11 cellular contexts compared by ENCODE assay signal in genomic region chr12:131092911-131093901, GRCh38.
DNase-seq lines count a peak whose midpoint lies in the region; ATAC-seq and TF ChIP-seq lines count a peak whose summit lies in the region.
"Had no signal": no experiment of that assay in that cellular context is flagged by ENCODE, and none has a peak within 500 bp of the region (broad histone marks: within the 10 kb centered on the region; RNA-seq: fewer than 3 reads in every experiment).

No MANE protein-coding gene starts in this region.

- no peaks in the 10 kb centered on the region for H3K27me3 Mint-ChIP-seq in activated CD4-positive, alpha-beta T cell treated with anti-CD3 and anti-CD28 coated beads, Interleukin-2, amount 10 ng/mL, durations not matched to agents 24 days and 14 days

- H3K36me3 Mint-ChIP-seq in activated CD4-positive, alpha-beta T cell treated with anti-CD3 and anti-CD28 coated beads, Interleukin-2, amount 10 ng/mL, durations not matched to agents 24 days and 14 days (ENCODE audit: low read depth), result no peaks in the 10 kb centered on the region

- peaks cover 12% of the 10 kb centered on the region for H3K4me1 Mint-ChIP-seq in activated CD4-positive, alpha-beta T cell treated with anti-CD3 and anti-CD28 coated beads, Interleukin-2, amount 10 ng/mL, durations not matched to agents 24 days and 14 days

- H3K9me2 ChIP-seq in Karpas-422 (replicated peaks; ENCODE audit: insufficient read depth, low read length), result no peaks in the 10 kb centered on the region

- H3F3A ChIP-seq in smooth muscle cell (ENCODE audit: low read depth), result no peaks in the 10 kb centered on the region

- H3K4me1 ChIP-seq in smooth muscle cell (ENCODE audit: low read depth) (no peaks in the 10 kb centered on the region), Karpas-422 (ENCODE audit: low read length) (no peaks in the 10 kb centered on the region)
- H3K4me1 ChIP-seq: SJCRH30 had no signal

- H2AFZ ChIP-seq in smooth muscle cell (ENCODE audit: low read depth) (no peak overlapping the region), Karpas-422 (ENCODE audit: low read length) (no peak overlapping the region)

- H3K9me3 ChIP-seq in smooth muscle cell (replicated peaks; ENCODE audit: low read depth), result no peaks in the 10 kb centered on the region
- H3K9me3 ChIP-seq in Karpas-422 (ENCODE audit: low read length), result no peaks in the 10 kb centered on the region
- H3K9me3 ChIP-seq: A549, SJCRH30 had no signal

- H3K9ac ChIP-seq in smooth muscle cell (ENCODE audit: low read depth) (no peak overlapping the region), Karpas-422 (ENCODE audit: low read length) (no peak overlapping the region)

- no peak overlapping the region for H3K27ac ChIP-seq in smooth muscle cell (ENCODE audit: low read depth)
- no peak overlapping the region for H3K27ac ChIP-seq in Karpas-422 (ENCODE audit: low read length)
- H3K27ac ChIP-seq: A549, epithelial cell of prostate, SJCRH30 had no signal

- H4K20me1 ChIP-seq in smooth muscle cell (ENCODE audit: low read depth), result no peaks in the 10 kb centered on the region
- H4K20me1 ChIP-seq in Karpas-422 (ENCODE audit: insufficient read depth, low read depth, low read length), result no peaks in the 10 kb centered on the region

- intact Hi-C loops in activated CD4-positive, alpha-beta T cell treated with anti-CD3 and anti-CD28 coated beads, Interleukin-2, amount 10 ng/mL, durations not matched to agents 24 days and 14 days (cut with micrococcal nuclease), result loop anchor here (5.0 to 10.0 kb wide), 2 partner anchors 119 to 268 kb away; no protein-coding TSS in a partner anchor
- intact Hi-C loops in left ventricle myocardium superior (cut with micrococcal nuclease), result no loop called here

- H3K4me3 ChIP-seq in smooth muscle cell (no peak overlapping the region), Karpas-422 (ENCODE audit: low read length) (no peak overlapping the region)
- H3K4me3 ChIP-seq: A549, SJCRH30 had no signal

- TF ChIP-seq CTCF in smooth muscle cell (IDR thresholded peaks at IDR 0.05; ENCODE audit: borderline replicate concordance, insufficient read depth, poor library complexity, severe bottlenecking), result no peak

- DNase-seq in activated CD4-positive, alpha-beta T cell treated with anti-CD3 and anti-CD28 coated beads, Interleukin-2, amount 10 ng/mL, durations not matched to agents 24 days and 14 days, result peak; percentile 65
- no peak for DNase-seq in activated CD4-positive, alpha-beta T cell treated with anti-CD3 and anti-CD28 coated beads, Interleukin-2, amount 50 U/mL, for 4 hours
- peak; percentile 74 to 81 for DNase-seq in NOMO-1 (lab: John Stamatoyannopoulos, UW; ENCODE audit: unreplicated experiment in 2 of 2)
- peak; percentile 28 for DNase-seq in left ventricle myocardium superior
- no peak for DNase-seq in smooth muscle cell (lab: John Stamatoyannopoulos, UW; ENCODE audit: unreplicated experiment)
- DNase-seq in LoVo (ENCODE audit: low spot score), result no peak
- no peak for DNase-seq in Karpas-422

- H3K36me3 ChIP-seq in smooth muscle cell (ENCODE audit: low read depth), result no peaks in the 10 kb centered on the region
- H3K36me3 ChIP-seq in Karpas-422 (ENCODE audit: insufficient read depth, low read length), result no peaks in the 10 kb centered on the region
- H3K36me3 ChIP-seq: SJCRH30 had no signal

- ATAC-seq in HG02588 (IDR thresholded peaks at IDR 0.05; ENCODE audit: unreplicated experiment), result peak; percentile 69
- ATAC-seq in left ventricle myocardium superior, result no peak

- H3K4me2 ChIP-seq in smooth muscle cell (no peak overlapping the region), Karpas-422 (ENCODE audit: low read depth, low read length, poor library complexity, severe bottlenecking) (no peak overlapping the region)
- H3K4me2 ChIP-seq: A549 had no signal

- H3K4me3 Mint-ChIP-seq in activated CD4-positive, alpha-beta T cell treated with anti-CD3 and anti-CD28 coated beads, Interleukin-2, amount 10 ng/mL, durations not matched to agents 24 days and 14 days, result peak overlapping the region; percentile 26

- H3K79me2 ChIP-seq in smooth muscle cell (ENCODE audit: low read depth), result no peaks in the 10 kb centered on the region
- no peaks in the 10 kb centered on the region for H3K79me2 ChIP-seq in Karpas-422 (ENCODE audit: low read length)

- no peaks in the 10 kb centered on the region for H3K27me3 ChIP-seq in smooth muscle cell (ENCODE audit: low read depth)
- H3K27me3 ChIP-seq in Karpas-422 (ENCODE audit: low read length), result no peaks in the 10 kb centered on the region
- H3K27me3 ChIP-seq: SJCRH30 had no signal

- H3K27ac Mint-ChIP-seq in activated CD4-positive, alpha-beta T cell treated with anti-CD3 and anti-CD28 coated beads, Interleukin-2, amount 10 ng/mL, durations not matched to agents 24 days and 14 days, result peak overlapping the region; percentile 23

- 82% methylated on average over 24 of the region's 26 CpGs for WGBS in smooth muscle cell (ENCODE audit: low lambda C conversion rate)

- no peaks in the 10 kb centered on the region for H3K9me3 Mint-ChIP-seq in activated CD4-positive, alpha-beta T cell treated with anti-CD3 and anti-CD28 coated beads, Interleukin-2, amount 10 ng/mL, durations not matched to agents 24 days and 14 days

Comparison
In these comparisons a context has a peak if more than half of its experiments do, and no peak if none do; other contexts are left out.
1. DNase-seq: peak in activated CD4-positive, alpha-beta T cell treated with anti-CD3 and anti-CD28 coated beads, Interleukin-2, amount 10 ng/mL, durations not matched to agents 24 days and 14 days (single experiment), NOMO-1 (2 of 2) and left ventricle myocardium superior (single experiment); none in activated CD4-positive, alpha-beta T cell treated with anti-CD3 and anti-CD28 coated beads, Interleukin-2, amount 50 U/mL, for 4 hours (0 of 2), smooth muscle cell (single experiment), LoVo (single experiment) and Karpas-422 (single experiment).